ENCODE assay signal across 18 cellular contexts in genomic region chr15:89322822-89323221, GRCh38. TPM values are rescaled to one million over a fixed set of nuclear protein-coding genes. Genes with fewer than 3 reads are reported as not detected.
DNase-seq lines count a peak whose midpoint lies in the region; ATAC-seq and TF ChIP-seq lines count a peak whose summit lies in the region.
"Had no signal": no experiment of that assay in that cellular context is flagged by ENCODE, and none has a peak within 500 bp of the region (broad histone marks: within the 10 kb centered on the region; RNA-seq: fewer than 3 reads in every experiment).

No MANE protein-coding gene starts in this region.

- peaks cover under 1% of the 10 kb centered on the region for H3K4me1 Mint-ChIP-seq in activated T-cell treated with anti-CD3 and anti-CD28 coated beads, Interleukin-2, amount 50 U/mL, for 72 hours (ENCODE audit: low read depth)
- H3K4me1 Mint-ChIP-seq in GM23338: no peaks in the 10 kb centered on the region
- H3K4me1 Mint-ChIP-seq in central memory CD8-positive, alpha-beta T cell: peaks cover 35% of the 10 kb centered on the region

- no peak overlapping the region for H3K27ac ChIP-seq in GM23338 (ENCODE audit: low read depth)
- no peak overlapping the region for H3K27ac ChIP-seq in osteoblast (ENCODE audit: low read depth, low read length)
- no peak overlapping the region for H3K27ac ChIP-seq in hepatocyte
- H3K27ac ChIP-seq: C4-2B, HL-60, KMS-11 had no signal

- H3K4me2 ChIP-seq in GM23338 (no peak overlapping the region), osteoblast (ENCODE audit: insufficient read depth, low read length) (no peak overlapping the region), hepatocyte (no peak overlapping the region)
- H3K4me2 ChIP-seq: KMS-11 had no signal

- WGBS in hepatocyte (ENCODE audit: low lambda C conversion rate, missing lambda C conversion rate): 98% methylated on average over 15 of the region's 15 CpGs

- H3K27ac Mint-ChIP-seq in activated T-cell treated with anti-CD3 and anti-CD28 coated beads, Interleukin-2, amount 50 U/mL, for 72 hours: peak overlapping the region; percentile 19
- peak overlapping the region; percentile 55; the same call in 1 of the 2 replicates for H3K27ac Mint-ChIP-seq in GM23338
- H3K27ac Mint-ChIP-seq in central memory CD8-positive, alpha-beta T cell (ENCODE audit: low read depth): peak overlapping the region; percentile 44
- H3K27ac Mint-ChIP-seq: HFFc6 had no signal

- no peaks in the 10 kb centered on the region for H3K79me2 ChIP-seq in GM23338 (replicated peaks; ENCODE audit: insufficient read depth)
- peaks cover 48% of the 10 kb centered on the region for H3K79me2 ChIP-seq in osteoblast (ENCODE audit: insufficient read depth, low read length)
- no peaks in the 10 kb centered on the region for H3K79me2 ChIP-seq in hepatocyte

- H3K36me3 ChIP-seq in GM23338 (ENCODE audit: insufficient read depth) (peaks cover 51% of the 10 kb centered on the region), osteoblast (ENCODE audit: insufficient read depth, low read length) (peaks cover 96% of the 10 kb centered on the region), MG63 (peaks cover 97% of the 10 kb centered on the region), hepatocyte (replicated peaks; ENCODE audit: insufficient read depth, low read depth) (no peaks in the 10 kb centered on the region)

- H3K4me3 Mint-ChIP-seq in activated T-cell treated with anti-CD3 and anti-CD28 coated beads, Interleukin-2, amount 50 U/mL, for 72 hours: no peak overlapping the region
- H3K4me3 Mint-ChIP-seq in GM23338: no peak overlapping the region
- H3K4me3 Mint-ChIP-seq in central memory CD8-positive, alpha-beta T cell: no peak overlapping the region
- H3K4me3 Mint-ChIP-seq: HFFc6 had no signal

- H3K27me3 Mint-ChIP-seq in activated T-cell treated with anti-CD3 and anti-CD28 coated beads, Interleukin-2, amount 50 U/mL, for 72 hours (ENCODE audit: low read depth): no peaks in the 10 kb centered on the region
- peaks cover 13% of the 10 kb centered on the region for H3K27me3 Mint-ChIP-seq in GM23338 (ENCODE audit: insufficient read depth, low read depth, poor library complexity)
- no peaks in the 10 kb centered on the region for H3K27me3 Mint-ChIP-seq in central memory CD8-positive, alpha-beta T cell

- H3K9me3 ChIP-seq in osteoblast (ENCODE audit: low read depth, low read length): no peaks in the 10 kb centered on the region
- H3K9me3 ChIP-seq in MG63: no peaks in the 10 kb centered on the region
- no peaks in the 10 kb centered on the region for H3K9me3 ChIP-seq in hepatocyte (ENCODE audit: low read depth)

- H2AFZ ChIP-seq in GM23338 (no peak overlapping the region), osteoblast (ENCODE audit: low read length) (no peak overlapping the region), hepatocyte (no peak overlapping the region)

- no peak for ATAC-seq in activated T-cell treated with anti-CD3 and anti-CD28 coated beads, Interleukin-2, amount 50 U/mL, for 72 hours (replicated peaks in 1 of 2)
- no peak for ATAC-seq in GM23338
- no peak for ATAC-seq in central memory CD8-positive, alpha-beta T cell (replicated peaks; ENCODE audit: extremely low read depth, poor library complexity, severe bottlenecking)
- ATAC-seq in GM21825 (IDR thresholded peaks at IDR 0.05; ENCODE audit: unreplicated experiment): no peak

- H3F3A ChIP-seq in GM23338 (replicated peaks; ENCODE audit: low read depth): no peaks in the 10 kb centered on the region

- H4K20me1 ChIP-seq in GM23338 (replicated peaks; ENCODE audit: insufficient read depth) (peaks cover 27% of the 10 kb centered on the region), osteoblast (ENCODE audit: insufficient read depth, low read length) (peaks cover 33% of the 10 kb centered on the region), hepatocyte (ENCODE audit: insufficient read depth, poor library complexity, severe bottlenecking) (peaks cover 2% of the 10 kb centered on the region)

- DNase-seq in activated T-cell treated with anti-CD3 and anti-CD28 coated beads, Interleukin-2, amount 50 U/mL, for 72 hours: no peak
- DNase-seq in activated T-cell treated with anti-CD3 and anti-CD28 coated beads, Interleukin-2, amount 50 U/mL, for 48 hours: no peak
- no peak for DNase-seq in GM23338 (ENCODE audit: low spot score)
- no peak for DNase-seq in central memory CD8-positive, alpha-beta T cell (ENCODE audit: low spot score in 2 of 2)
- DNase-seq in osteoblast (ENCODE audit: insufficient read length, low spot score, missing footprints): peak; percentile 65
- no peak for DNase-seq in MG63
- DNase-seq in hepatocyte (ENCODE audit: low spot score): no peak
- DNase-seq: GF-D8, HFFc6, NCI-H1105, NCI-H1930, NCI-H2171, NCI-H446 treated with DMSO at 0.1 percent for 48 hours, NCI-H774 had no signal

- H3K27me3 ChIP-seq in GM23338 (ENCODE audit: insufficient read depth): no peaks in the 10 kb centered on the region
- no peaks in the 10 kb centered on the region for H3K27me3 ChIP-seq in osteoblast (ENCODE audit: insufficient read depth, low read length)
- H3K27me3 ChIP-seq in MG63: no peaks in the 10 kb centered on the region
- no peaks in the 10 kb centered on the region for H3K27me3 ChIP-seq in hepatocyte

- H3K4me3 ChIP-seq in GM23338 (no peak overlapping the region), osteoblast (ENCODE audit: insufficient read depth, low read length) (no peak overlapping the region), MG63 (no peak overlapping the region), hepatocyte (no peak overlapping the region)

- H3K9me3 Mint-ChIP-seq in activated T-cell treated with anti-CD3 and anti-CD28 coated beads, Interleukin-2, amount 50 U/mL, for 72 hours: no peaks in the 10 kb centered on the region
- no peaks in the 10 kb centered on the region; the same call in 2 of the 3 replicates for H3K9me3 Mint-ChIP-seq in GM23338
- no peaks in the 10 kb centered on the region for H3K9me3 Mint-ChIP-seq in central memory CD8-positive, alpha-beta T cell
- H3K9me3 Mint-ChIP-seq: HFFc6 had no signal

- no peak for TF ChIP-seq CTCF in GM23338 (conservative IDR thresholded peaks at IDR 0.05; ENCODE audit: low read depth in 2 of 2)
- no peak for TF ChIP-seq CTCF in osteoblast (IDR thresholded peaks at IDR 0.05; ENCODE audit: extremely low read depth, low read depth, low read length)
- TF ChIP-seq CTCF in hepatocyte (IDR thresholded peaks at IDR 0.05; ENCODE audit: poor library complexity): no peak

- peaks cover 14 to 34% of the 10 kb centered on the region in 2 donors for H3K36me3 Mint-ChIP-seq in activated T-cell treated with anti-CD3 and anti-CD28 coated beads, Interleukin-2, amount 50 U/mL, for 72 hours (ENCODE audit: insufficient read depth in 2 of 2)
- peaks cover 90% of the 10 kb centered on the region for H3K36me3 Mint-ChIP-seq in GM23338 (ENCODE audit: low read depth)
- H3K36me3 Mint-ChIP-seq in central memory CD8-positive, alpha-beta T cell (ENCODE audit: insufficient read depth): peaks cover 81% of the 10 kb centered on the region

- H3K4me1 ChIP-seq in GM23338 (ENCODE audit: insufficient read depth): no peaks in the 10 kb centered on the region
- H3K4me1 ChIP-seq in osteoblast (ENCODE audit: insufficient read depth, low read length): no peaks in the 10 kb centered on the region
- H3K4me1 ChIP-seq in hepatocyte (ENCODE audit: insufficient read depth): no peaks in the 10 kb centered on the region

- H3K9me2 ChIP-seq in GM23338 (ENCODE audit: insufficient read depth) (no peaks in the 10 kb centered on the region), hepatocyte (replicated peaks; ENCODE audit: insufficient read depth) (no peaks in the 10 kb centered on the region)

TF ChIP-seq in GM23338, 12 proteins besides CTCF, POLR2A, EP300 and RAD21 (continues in another document):
- no peak for TF ChIP-seq ETS1 (IDR thresholded peaks at IDR 0.05)
- no peak for TF ChIP-seq NANOG (IDR thresholded peaks at IDR 0.05; ENCODE audit: borderline replicate concordance)
- TF ChIP-seq ZNF331 (CRISPR knock-in tag; IDR thresholded peaks at IDR 0.05; ENCODE audit: low read depth): no peak
- TF ChIP-seq EZH2 (IDR thresholded peaks at IDR 0.05; ENCODE audit: low read depth, unreplicated experiment): no peak
- no peak for TF ChIP-seq POLR2AphosphoS5 (IDR thresholded peaks at IDR 0.05; ENCODE audit: low read depth)
- TF ChIP-seq EZH2phosphoT487 (IDR thresholded peaks at IDR 0.05; ENCODE audit: unreplicated experiment): no peak
- TF ChIP-seq STAT1 (IDR thresholded peaks at IDR 0.05; ENCODE audit: unreplicated experiment): no peak

RNA-seq across cellular contexts. Expression of gene POLG, which starts 11.8 kb away (rescaled TPM):
- 10 to 100 TPM; 71.5 to 74.1 TPM for total RNA-seq in activated T-cell treated with anti-CD3 and anti-CD28 coated beads, Interleukin-2, amount 50 U/mL, for 72 hours
- total RNA-seq in GM23338 (2014; rRNA removed; shearing (Covaris generic)): 70.2 and 74.1 TPM in 2 replicates
- polyA plus RNA-seq in GM23338 (2016; fragmentation: Nextera tagmentation; extraction: Ambion mirVana) (28.8 and 29.0 TPM in 2 replicates), hepatocyte (34.0 and 44.1 TPM in 2 replicates)
- total RNA-seq in osteoblast (50.7 and 61.2 TPM in 2 replicates), hepatocyte (28.0 and 54.0 TPM in 2 replicates)
- total RNA-seq in MG63 (2014; rRNA removed; shearing (Covaris generic); ENCODE audit: low replicate concordance): 37.3 and 84.1 TPM in 2 replicates
